In the genomic region with DNA sequence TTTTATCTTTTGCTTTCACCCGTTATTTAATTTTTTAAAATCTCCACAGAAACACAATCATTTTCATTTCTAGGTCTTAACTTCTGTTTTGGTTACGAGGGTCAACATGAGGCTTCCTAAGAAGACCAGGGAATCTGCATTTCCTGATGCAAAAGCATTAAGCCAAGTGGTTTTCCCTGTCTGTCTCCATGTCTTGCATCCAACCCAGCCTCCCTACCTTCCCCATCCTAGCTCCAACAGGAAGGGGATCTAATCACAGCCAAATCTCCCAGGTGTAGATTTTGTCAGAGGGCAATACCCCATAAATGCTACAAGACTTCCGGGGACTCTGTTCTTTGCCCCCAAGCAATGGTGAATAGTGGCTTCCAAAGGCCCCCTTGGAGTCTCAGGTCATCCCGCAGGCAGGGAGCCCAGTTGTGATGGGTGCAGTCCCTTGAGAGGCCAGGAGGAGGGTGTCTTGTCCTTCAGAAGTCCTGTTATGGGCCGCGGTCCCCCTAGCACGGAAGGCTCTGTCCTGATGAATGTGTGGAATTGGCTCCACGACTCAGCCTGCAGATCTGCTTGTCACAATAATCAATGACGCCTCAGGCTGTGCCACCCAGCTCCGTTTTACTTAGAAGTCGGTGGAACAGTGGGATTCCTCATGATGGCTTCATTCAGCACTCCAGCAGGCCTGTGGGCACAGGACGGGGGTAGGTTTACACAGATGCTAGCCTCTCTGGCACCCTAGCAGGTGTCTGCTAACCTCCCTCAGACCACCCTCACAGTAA, we compare ENCODE assay signal across 8 cellular contexts.
DNase-seq lines count a peak whose midpoint lies in the region; ATAC-seq, FAIRE-seq and TF ChIP-seq lines count a peak whose summit lies in the region.

No MANE protein-coding gene starts in this region.

- TF ChIP-seq EP300 in upper lobe of left lung (IDR thresholded peaks at IDR 0.05): no peak

- H3K4me3 ChIP-seq in lung (no peak overlapping the region), upper lobe of left lung (no peak overlapping the region)

- H3K4me1 ChIP-seq in lung (ENCODE audit: control insufficient read depth in 2 of 2, insufficient read depth in 2 of 2, low read length in 2 of 2) (no peaks in the 10 kb centered on the region), upper lobe of left lung (peaks cover 0 to 16% (median 4%) of the 10 kb centered on the region in 4 donors)

- H3K9me3 ChIP-seq in lung (ENCODE audit: control insufficient read depth in 2 of 2, insufficient read depth in 1 of 2, low read length in 1 of 2) (no peaks in the 10 kb centered on the region), upper lobe of left lung (no peaks in the 10 kb centered on the region)

- ATAC-seq in lung (ENCODE audit: insufficient read depth, low FRiP score) (peak; percentile 19), upper lobe of left lung (ENCODE audit: low FRiP score in 2 of 2) (peak; percentile 55 to 70), HG02759 (IDR thresholded peaks at IDR 0.05; ENCODE audit: unreplicated experiment) (no peak)

- H3K27me3 ChIP-seq in lung (ENCODE audit: control insufficient read depth, insufficient read depth) (no peaks in the 10 kb centered on the region), upper lobe of left lung (no peaks in the 10 kb centered on the region)

- TF ChIP-seq POLR2A in upper lobe of left lung (IDR thresholded peaks at IDR 0.05): no peak

- no peak overlapping the region for H3K27ac ChIP-seq in lung (ENCODE audit: low read depth in 1 of 2, low read length in 1 of 2)
- no peak overlapping the region for H3K27ac ChIP-seq in upper lobe of left lung

- 33 to 34% methylated on average over 12 of the region's 12 CpGs for WGBS in lung, 2 donors
- WGBS in upper lobe of left lung, 2 donors: 48 to 49% methylated on average over 7 to 12 of the region's 12 CpGs

- DNase-seq in D721Med (ENCODE audit: insufficient read length, low spot score) (no peak), HuH-7.5 (ENCODE audit: low spot score) (peak; percentile 74), T follicular helper cell (ENCODE audit: low read depth) (peak; percentile 6), dermis blood vessel endothelial cell (peak; percentile 88), lung (ENCODE audit: low spot score) (peak; percentile 34), upper lobe of left lung (peak in 1 of 2 donors; percentile 33), NCI-H226 (no peak)

- H3K36me3 ChIP-seq in lung (ENCODE audit: control insufficient read depth in 2 of 2, insufficient read depth in 2 of 2, low read length in 2 of 2) (no peaks in the 10 kb centered on the region), upper lobe of left lung (no peaks in the 10 kb centered on the region)

- FAIRE-seq in D721Med (lab: Jason Lieb, UNC): no peak

- TF ChIP-seq CTCF in D721Med (IDR thresholded peaks at IDR 0.05; ENCODE audit: insufficient read depth, missing control alignments) (peak; percentile 35), lung (IDR thresholded peaks at IDR 0.05; ENCODE audit: control extremely low read depth, extremely low read depth) (peak; percentile 46), upper lobe of left lung (IDR thresholded peaks at IDR 0.05) (peak; percentile 39 to 79 (median 67))

Comparison
In these comparisons a context has a peak if more than half of its experiments do, and no peak if none do; other contexts are left out.
1. DNase-seq: peak in HuH-7.5 (single experiment), T follicular helper cell (single experiment), dermis blood vessel endothelial cell (single experiment) and lung (single experiment); none in D721Med (single experiment) and NCI-H226 (single experiment).
2. Peak in every context shown above with its lines, with median percentiles within 50 percentile points of each other: CTCF ChIP-seq.